ENCODE assay signal across 8 cellular contexts in the genomic region with DNA sequence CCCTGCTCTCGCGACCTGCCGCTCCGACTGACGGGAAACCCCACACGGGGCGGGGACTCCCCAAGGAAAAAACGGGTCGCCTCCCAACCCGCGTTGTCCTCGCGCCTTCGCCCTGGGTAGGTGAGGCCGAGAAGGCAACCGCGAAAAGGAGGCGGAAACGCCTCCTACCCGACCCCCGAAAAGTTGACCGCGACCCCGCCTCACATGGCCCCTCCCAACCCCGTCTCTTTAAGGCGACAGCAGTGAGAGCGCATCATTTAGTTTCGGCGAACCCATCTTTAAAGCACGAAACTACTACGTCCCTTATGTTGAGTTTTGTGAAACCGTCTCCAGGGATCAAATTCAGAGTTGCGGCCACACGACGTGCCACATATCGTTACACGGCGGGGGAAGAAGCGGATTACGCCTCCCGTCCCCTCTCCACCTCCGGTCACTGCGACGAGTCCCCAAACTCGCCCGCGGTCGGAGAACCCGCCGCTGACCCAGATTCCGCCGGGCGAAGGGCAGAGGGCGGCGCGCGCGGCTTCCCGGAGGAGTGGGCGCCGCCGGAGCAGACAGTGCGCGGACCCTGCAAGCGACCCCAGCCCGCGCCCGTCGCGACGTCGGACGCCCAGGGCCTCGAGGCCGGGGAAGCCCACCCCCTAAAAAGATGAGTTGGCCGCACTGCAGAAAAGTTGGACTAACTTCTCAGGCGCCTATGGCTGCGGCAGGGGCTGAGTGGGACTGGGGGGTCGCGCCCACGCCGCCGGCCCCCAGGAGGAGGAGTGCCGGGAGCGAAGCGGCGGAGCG. TPM values are rescaled to one million over a fixed set of nuclear protein-coding genes. Genes with fewer than 3 reads are reported as not detected.
DNase-seq lines count a peak whose midpoint lies in the region; ATAC-seq, FAIRE-seq and TF ChIP-seq lines count a peak whose summit lies in the region.

No MANE protein-coding gene starts in this region.

- TF ChIP-seq CTCF in dorsolateral prefrontal cortex (IDR thresholded peaks at IDR 0.05 in 54 of 56, conservative IDR thresholded peaks at IDR 0.05 in 2 of 56; ENCODE audit: low read depth in 1 of 56, partially characterized antibody in 56 of 56) (peak in 5 of 56 donors; percentile 3 to 13 (median 9)), lower lobe of right lung (IDR thresholded peaks at IDR 0.05) (no peak)

- peaks cover 18% of the 10 kb centered on the region for H3K4me1 ChIP-seq in lower lobe of right lung

- peaks cover 7% of the 10 kb centered on the region for H3K36me3 ChIP-seq in lower lobe of right lung

- DNase-seq in GM18507 (ENCODE audit: extremely low spot score, insufficient read length, low read depth) (peak; percentile 62), NCI-H460 (ENCODE audit: extremely low read depth, low read depth) (peak; percentile 61), dorsolateral prefrontal cortex (peak; percentile 46 to 86 (median 68)), lower lobe of right lung (peak; percentile 89)
- peak; percentile 73 to 82 for DNase-seq in activated CD4-positive, alpha-beta T cell treated with anti-CD3 and anti-CD28 coated beads, Interleukin-2, amount 50 U/mL, for 24 hours (ENCODE audit: low read depth in 1 of 2, low spot score in 1 of 2)
- DNase-seq in stimulated activated CD4-positive, alpha-beta T cell treated with anti-CD3 and anti-CD28 coated beads, TNF-alpha, amount 100 ng/mL, for 4 hours (ENCODE audit: low read depth in 3 of 3): peak; percentile 74 to 78 (median 76)

- intact Hi-C loops in dorsolateral prefrontal cortex (cut with DNase I): loop anchor here in 1 of 2 donors (10.0 kb wide), 1 partner anchor 50 kb away; the partner anchor contains the start of gene CIART
- intact Hi-C loops in lower lobe of right lung (cut with DNase I): no loop called here

- H3K27me3 ChIP-seq in dorsolateral prefrontal cortex (no peaks in the 10 kb centered on the region), lower lobe of right lung (ENCODE audit: low read depth) (no peaks in the 10 kb centered on the region)

- ATAC-seq in HG03045 (IDR thresholded peaks at IDR 0.05; ENCODE audit: unreplicated experiment) (peak; percentile 60), lower lobe of right lung (peak; percentile 80 to 83)

- H3K27ac ChIP-seq in dorsolateral prefrontal cortex (peak overlapping the region; percentile 63 to 99 (median 94)), lower lobe of right lung (peak overlapping the region; percentile 96)

- H3K4me3 ChIP-seq in dorsolateral prefrontal cortex (peak overlapping the region; percentile 72 to 98 (median 90)), lower lobe of right lung (peak overlapping the region; percentile 75)

- no peaks in the 10 kb centered on the region for H3K9me3 ChIP-seq in lower lobe of right lung

- peak; percentile 85 for FAIRE-seq in A204.1 (lab: Jason Lieb, UNC)
- FAIRE-seq in GM18507 (lab: Jason Lieb, UNC): peak; percentile 89

RNA-seq across cellular contexts. Expression of gene ANP32E, which starts 1.1 kb away (rescaled TPM):
- total RNA-seq in NCI-H460 (2014; rRNA removed; shearing (Covaris generic)): 69.0 and 73.9 TPM in 2 replicates
- polyA plus RNA-seq in NCI-H460 (2014; cell fraction: nucleus; rRNA removed): 57.5 and 75.7 TPM in 2 replicates
- 10 to 100 TPM; 24.9 to 73.5 (median 41.6) TPM for total RNA-seq in dorsolateral prefrontal cortex
- 27.9 TPM for total RNA-seq in lower lobe of right lung

RNA-seq across cellular contexts. Expression of gene CA14, which starts 22.7 kb away (rescaled TPM):
- not detected in 2 replicates for total RNA-seq in NCI-H460 (2014; rRNA removed; shearing (Covaris generic))
- not detected in 2 replicates for polyA plus RNA-seq in NCI-H460 (2014; cell fraction: nucleus; rRNA removed)
- total RNA-seq in dorsolateral prefrontal cortex (10 to 100 TPM in 45 of 120 experiments, 1 to 10 TPM in 75; 1.0 to 48.3 (median 7.6) TPM), lower lobe of right lung (0.38 TPM)

RNA-seq across cellular contexts. Expression of gene APH1A, which starts 34.0 kb away (rescaled TPM):
- total RNA-seq in NCI-H460 (2014; rRNA removed; shearing (Covaris generic)): 123 and 135 TPM in 2 replicates
- 160 and 186 TPM in 2 replicates for polyA plus RNA-seq in NCI-H460 (2014; cell fraction: nucleus; rRNA removed)
- total RNA-seq in dorsolateral prefrontal cortex (10 to 100 TPM; 34.9 to 79.4 (median 56.2) TPM), lower lobe of right lung (129 TPM)

RNA-seq across cellular contexts. Expression of gene C1orf54, which starts 37.7 kb away (rescaled TPM):
- 3.6 TPM in 1 of 2 replicates, not detected in the other for total RNA-seq in NCI-H460 (2014; rRNA removed; shearing (Covaris generic))
- 0.42 TPM in 1 of 2 replicates, not detected in the other for polyA plus RNA-seq in NCI-H460 (2014; cell fraction: nucleus; rRNA removed)
- total RNA-seq in dorsolateral prefrontal cortex (10 to 100 TPM in 54 of 120 experiments, 1 to 10 TPM in 66; 3.0 to 21.9 (median 9.4) TPM), lower lobe of right lung (12.2 TPM)

RNA-seq across cellular contexts. Expression of gene CIART, which starts 47.5 kb away (rescaled TPM):
- 1.1 and 1.4 TPM in 2 replicates for total RNA-seq in NCI-H460 (2014; rRNA removed; shearing (Covaris generic))
- 1.3 and 1.8 TPM in 2 replicates for polyA plus RNA-seq in NCI-H460 (2014; cell fraction: nucleus; rRNA removed)
- total RNA-seq in dorsolateral prefrontal cortex: 10 to 100 TPM in 91 of 120 experiments, 1 to 10 TPM in 29; 5.3 to 26.5 (median 12.5) TPM
- 6.2 TPM for total RNA-seq in lower lobe of right lung

Comparison
In these comparisons a context has a peak if more than half of its experiments do, and no peak if none do; other contexts are left out.
1. Peak in every context shown above with its lines: DNase-seq, ATAC-seq, H3K4me3 ChIP-seq and H3K27ac ChIP-seq.